In the genomic region with DNA sequence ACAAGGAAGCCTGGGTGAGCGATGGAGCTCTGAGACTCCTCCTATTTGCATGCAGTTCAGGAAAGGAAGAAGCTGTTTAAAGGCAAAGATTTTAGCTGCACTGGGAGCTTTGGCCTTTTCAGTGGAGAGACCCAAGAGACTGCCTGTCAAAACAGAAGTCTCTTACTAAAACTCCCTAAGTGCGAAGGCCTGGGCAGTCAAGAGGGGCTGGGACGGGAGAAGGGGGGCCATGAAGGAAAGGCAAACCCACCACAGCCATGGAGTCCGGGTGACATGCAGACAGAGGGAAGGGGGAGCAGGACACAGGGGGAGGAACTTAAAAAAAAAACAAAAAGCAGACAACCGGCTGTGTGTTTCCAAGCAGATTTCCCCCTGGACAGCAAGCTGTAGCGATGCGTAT, we compare ENCODE assay signal across 22 cellular contexts.
"Had no signal": no experiment of that assay in that cellular context is flagged by ENCODE, and none has a peak within 500 bp of the region (broad histone marks: within the 10 kb centered on the region; RNA-seq: fewer than 3 reads in every experiment).

No MANE protein-coding gene starts in this region.

- H3K27ac ChIP-seq: HL-60, KMS-11, SJSA1 had no signal

- H3K9me3 ChIP-seq: SJSA1, SK-N-SH had no signal

- H3K4me1 ChIP-seq: SJSA1 had no signal

- H3K4me3 Mint-ChIP-seq: IgD-negative memory B cell had no signal

- DNase-seq: Kasumi-1, MM.1S, NCI-H1092 treated with DMSO at 0.1 percent for 48 hours, NCI-H1417, NCI-H146, NCI-H1694 treated with DMSO at 0.1 percent for 48 hours, NCI-H1930, NCI-H2081, NCI-H2107, NCI-H2227 treated with DMSO at 0.1 percent for 48 hours, NCI-H524, NCI-H526 treated with DMSO at 0.1 percent for 48 hours, NCI-H774, Right ventricle myocardium superior, RPMI8226, SIG-M5, SK-N-SH had no signal

- H3K4me3 ChIP-seq: K562, SJSA1 had no signal

- ATAC-seq: K562 had no signal

- H3K27ac Mint-ChIP-seq: IgD-negative memory B cell had no signal

- H3K27me3 ChIP-seq: SJSA1 had no signal

- H3K36me3 ChIP-seq: SJSA1 had no signal
